Comparison of ENCODE assay signal across 23 cellular contexts in the genomic region with DNA sequence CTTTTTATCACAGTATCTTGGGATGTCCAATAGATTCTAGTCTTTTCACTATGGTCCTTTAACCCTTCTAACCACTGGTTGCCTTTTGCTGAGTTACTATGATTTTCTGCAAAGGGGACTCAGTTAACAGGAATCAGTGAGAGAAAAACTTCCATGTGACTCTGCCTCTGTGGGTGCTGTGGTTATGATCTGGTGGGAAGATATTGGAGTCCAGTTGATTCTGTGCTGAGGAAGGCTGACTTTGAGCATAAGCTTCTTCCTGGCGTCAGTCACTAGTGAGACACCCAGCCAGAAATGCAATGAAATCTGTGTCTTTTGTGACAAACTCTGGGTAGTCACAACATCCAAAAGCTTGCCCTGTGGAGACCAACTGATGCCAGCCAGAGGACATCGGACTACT.
DNase-seq lines count a peak whose midpoint lies in the region; ATAC-seq and TF ChIP-seq lines count a peak whose summit lies in the region.
"Had no signal": no experiment of that assay in that cellular context is flagged by ENCODE, and none has a peak within 500 bp of the region (broad histone marks: within the 10 kb centered on the region; RNA-seq: fewer than 3 reads in every experiment).

No MANE protein-coding gene starts in this region.

- no peaks in the 10 kb centered on the region for H3K27me3 ChIP-seq in SK-N-SH (ENCODE audit: insufficient read depth)

- H4K20me1 ChIP-seq in SK-N-SH (ENCODE audit: insufficient read depth) = no peaks in the 10 kb centered on the region
- H4K20me1 ChIP-seq in OCI-LY7 (ENCODE audit: insufficient read depth, low read length) = no peaks in the 10 kb centered on the region

- no peak for TF ChIP-seq CTCF in SK-N-SH (IDR thresholded peaks at IDR 0.05)
- TF ChIP-seq CTCF in OCI-LY7 (conservative IDR thresholded peaks at IDR 0.05; ENCODE audit: low read length) = no peak

- H3K36me3 ChIP-seq in SK-N-SH (replicated peaks in 1 of 2; ENCODE audit: control insufficient read depth in 1 of 2, insufficient read depth in 2 of 2, low read length in 1 of 2) (peaks cover 4 to 38% of the 10 kb centered on the region in 2 experiments), OCI-LY7 (ENCODE audit: insufficient read depth, low read length) (no peaks in the 10 kb centered on the region)

- no peak for ATAC-seq in SK-N-SH treated with all-trans-retinoic acid at 6 μM for 48 hours
- ATAC-seq: HCT116, PC-3 had no signal

- no TSS peak for BruUV-seq in OCI-LY7 (replicated peaks; lab: Mats Ljungman, UMichigan)

- no peak overlapping the region for H3K4me3 ChIP-seq in SK-N-SH (ENCODE audit: low read depth in 2 of 2, low read length in 1 of 2)
- no peak overlapping the region for H3K4me3 ChIP-seq in OCI-LY7 (ENCODE audit: low read depth, low read length, poor library complexity, severe bottlenecking)
- H3K4me3 ChIP-seq: SK-N-MC had no signal

- DNase-seq in SK-N-SH (no peak), OCI-LY7 (ENCODE audit: low spot score) (no peak), astrocyte of the hippocampus (ENCODE audit: low read depth, low spot score) (peak; percentile 36), stromal cell of bone marrow (ENCODE audit: low read depth) (peak; percentile 41), GM19240 (ENCODE audit: insufficient read length, low spot score) (no peak), NOMO-1 (lab: John Stamatoyannopoulos, UW; ENCODE audit: unreplicated experiment in 2 of 2) (no peak), epidermal melanocyte (ENCODE audit: insufficient read length, low spot score) (no peak)
- DNase-seq: ACHN; CD4-positive, CD25-positive, alpha-beta regulatory T cell; DMS79; KG1; MV-4-11; NCI-H1105 treated with DMSO at 0.1 percent for 48 hours; NCI-H2081; NCI-H2171; NCI-H524 treated with DMSO at 0.1 percent for 48 hours; PC-3; RPMI8226; SHP77 treated with DMSO at 0.1 percent for 48 hours had no signal

- H3K4me1 ChIP-seq in SK-N-SH (ENCODE audit: control insufficient read depth in 1 of 2, insufficient read depth in 2 of 2, low read depth in 1 of 2, low read length in 1 of 2) (peaks cover 10 to 19% of the 10 kb centered on the region in 2 experiments), OCI-LY7 (ENCODE audit: insufficient read depth, low read length, poor library complexity, severe bottlenecking) (peaks cover 18% of the 10 kb centered on the region)

- no peak overlapping the region for H3K4me2 ChIP-seq in SK-N-SH
- H3K4me2 ChIP-seq in OCI-LY7 (ENCODE audit: low read length) = no peak overlapping the region

- H3K9me3 ChIP-seq in SK-N-SH = no peaks in the 10 kb centered on the region
- no peaks in the 10 kb centered on the region for H3K9me3 ChIP-seq in OCI-LY7 (ENCODE audit: low read length)

- intact Hi-C loops in OCI-LY7 (cut with micrococcal nuclease; ENCODE audit: unreplicated experiment) = no loop called here

- H3K27ac ChIP-seq in SK-N-SH (ENCODE audit: low read depth in 2 of 2, low read length in 1 of 2) (peak overlapping the region in 1 of 2 experiments; percentile 8; a peak in 2 of 4 replicates), OCI-LY7 (ENCODE audit: low read depth, low read length, poor library complexity, severe bottlenecking) (no peak overlapping the region)
- H3K27ac ChIP-seq: 22Rv1, SK-N-MC had no signal

- no peak overlapping the region for H3K9ac ChIP-seq in SK-N-SH

- no peak for TF ChIP-seq EP300 in SK-N-SH (IDR thresholded peaks at IDR 0.05; ENCODE audit: borderline replicate concordance in 1 of 2, low read depth in 1 of 2, low read length in 1 of 2)

- no peaks in the 10 kb centered on the region for H3K9me2 ChIP-seq in SK-N-SH
- H3K9me2 ChIP-seq in OCI-LY7 (ENCODE audit: insufficient read depth, low read length) = no peaks in the 10 kb centered on the region

- 92% methylated on average over 2 of the region's 2 CpGs for WGBS in SK-N-SH (ENCODE audit: low lambda C conversion rate)

- CTCF ChIA-PET in SK-N-SH (lab: Yijun Ruan, JAX) = no interaction called here
- CTCF ChIA-PET in OCI-LY7 (lab: Charles Lee; ENCODE audit: unreplicated experiment) = no interaction called here

- H3K79me2 ChIP-seq in SK-N-SH (ENCODE audit: insufficient read depth) (peaks cover 14% of the 10 kb centered on the region; the same call in 1 of the 2 replicates), OCI-LY7 (ENCODE audit: insufficient read depth, low read depth, low read length) (no peaks in the 10 kb centered on the region)

- peaks cover 4% of the 10 kb centered on the region for H3F3A ChIP-seq in SK-N-SH (replicated peaks; ENCODE audit: insufficient read depth)

- peak overlapping the region; percentile 1; the same call in 1 of the 2 replicates for H2AFZ ChIP-seq in SK-N-SH (ENCODE audit: low read depth)
- peak overlapping the region; percentile 37; the same call in 1 of the 2 replicates for H2AFZ ChIP-seq in OCI-LY7 (ENCODE audit: low read length)

- POLR2A ChIA-PET in SK-N-SH (lab: Yijun Ruan, JAX) = no interaction called here
- POLR2A ChIA-PET in OCI-LY7 (lab: Charles Lee) = interaction anchor here (0.7 to 1.2 kb wide), 3 partner anchors 12 to 14 kb away, joined by 4 to 5 read pairs (median 4); no protein-coding TSS in a partner anchor

- no peak for TF ChIP-seq RAD21 in SK-N-SH (IDR thresholded peaks at IDR 0.05; ENCODE audit: low read length)

TF ChIP-seq in SK-N-SH, 30 proteins besides CTCF, POLR2A, EP300 and RAD21 (continues in another document):
- no peak for TF ChIP-seq MXI1 (IDR thresholded peaks at IDR 0.05; ENCODE audit: low read depth, low read length)
- TF ChIP-seq GABPA (IDR thresholded peaks at IDR 0.05; ENCODE audit: low read depth) = no peak
- no peak for TF ChIP-seq EZH2phosphoT487 (IDR thresholded peaks at IDR 0.05; ENCODE audit: borderline replicate concordance, low read depth)
- TF ChIP-seq, protein P1, sequence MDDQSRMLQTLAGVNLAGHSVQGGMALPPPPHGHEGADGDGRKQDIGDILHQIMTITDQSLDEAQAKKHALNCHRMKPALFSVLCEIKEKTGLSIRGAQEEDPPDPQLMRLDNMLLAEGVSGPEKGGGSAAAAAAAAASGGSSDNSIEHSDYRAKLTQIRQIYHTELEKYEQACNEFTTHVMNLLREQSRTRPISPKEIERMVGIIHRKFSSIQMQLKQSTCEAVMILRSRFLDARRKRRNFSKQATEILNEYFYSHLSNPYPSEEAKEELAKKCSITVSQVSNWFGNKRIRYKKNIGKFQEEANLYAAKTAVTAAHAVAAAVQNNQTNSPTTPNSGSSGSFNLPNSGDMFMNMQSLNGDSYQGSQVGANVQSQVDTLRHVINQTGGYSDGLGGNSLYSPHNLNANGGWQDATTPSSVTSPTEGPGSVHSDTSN (IDR thresholded peaks at IDR 0.05) = no peak
- TF ChIP-seq, protein P2, sequence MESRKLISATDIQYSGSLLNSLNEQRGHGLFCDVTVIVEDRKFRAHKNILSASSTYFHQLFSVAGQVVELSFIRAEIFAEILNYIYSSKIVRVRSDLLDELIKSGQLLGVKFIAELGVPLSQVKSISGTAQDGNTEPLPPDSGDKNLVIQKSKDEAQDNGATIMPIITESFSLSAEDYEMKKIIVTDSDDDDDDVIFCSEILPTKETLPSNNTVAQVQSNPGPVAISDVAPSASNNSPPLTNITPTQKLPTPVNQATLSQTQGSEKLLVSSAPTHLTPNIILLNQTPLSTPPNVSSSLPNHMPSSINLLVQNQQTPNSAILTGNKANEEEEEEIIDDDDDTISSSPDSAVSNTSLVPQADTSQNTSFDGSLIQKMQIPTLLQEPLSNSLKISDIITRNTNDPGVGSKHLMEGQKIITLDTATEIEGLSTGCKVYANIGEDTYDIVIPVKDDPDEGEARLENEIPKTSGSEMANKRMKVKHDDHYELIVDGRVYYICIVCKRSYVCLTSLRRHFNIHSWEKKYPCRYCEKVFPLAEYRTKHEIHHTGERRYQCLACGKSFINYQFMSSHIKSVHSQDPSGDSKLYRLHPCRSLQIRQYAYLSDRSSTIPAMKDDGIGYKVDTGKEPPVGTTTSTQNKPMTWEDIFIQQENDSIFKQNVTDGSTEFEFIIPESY (IDR thresholded peaks at IDR 0.05; ENCODE audit: borderline replicate concordance, low read depth) = no peak
- no peak for TF ChIP-seq SIN3A (IDR thresholded peaks at IDR 0.05; ENCODE audit: borderline replicate concordance, low read depth, low read length)
- no peak for TF ChIP-seq RXRA (IDR thresholded peaks at IDR 0.05; ENCODE audit: borderline replicate concordance, low read depth)
- no peak for TF ChIP-seq POLR2AphosphoS5 (IDR thresholded peaks at IDR 0.05; ENCODE audit: low read depth, low read length)

TF ChIP-seq in SK-N-SH treated with all-trans-retinoic acid at 6 μM for 48 hours, 23 proteins besides CTCF, POLR2A, EP300 and RAD21:
- TF ChIP-seq ARNTL (CRISPR knock-in tag; IDR thresholded peaks at IDR 0.05; ENCODE audit: borderline replicate concordance, low read depth) (no peak), ZC3H10 (CRISPR knock-in tag; IDR thresholded peaks at IDR 0.05) (no peak), SNAI2 (CRISPR knock-in tag; IDR thresholded peaks at IDR 0.05) (no peak), TSHZ2 (CRISPR knock-in tag; IDR thresholded peaks at IDR 0.05) (no peak), ZFP30 (CRISPR knock-in tag; IDR thresholded peaks at IDR 0.05) (no peak), TOX (CRISPR knock-in tag; IDR thresholded peaks at IDR 0.05; ENCODE audit: borderline replicate concordance) (no peak)

Comparison
In these comparisons a context has a peak if more than half of its experiments do, and no peak if none do; other contexts are left out.
1. DNase-seq: peak in astrocyte of the hippocampus (single experiment) and stromal cell of bone marrow (single experiment); none in SK-N-SH (single experiment), OCI-LY7 (single experiment), GM19240 (single experiment), NOMO-1 (0 of 2) and epidermal melanocyte (single experiment).